1 cellular context compared by ENCODE assay signal in genomic region chr19:19110410-19111137, GRCh38.
TF ChIP-seq lines count a peak whose summit lies in the region.

No MANE protein-coding gene starts in this region.

TF ChIP-seq in K562, 482 proteins besides CTCF, POLR2A, EP300 and RAD21:
- TF ChIP-seq ZNF586 (CRISPR knock-in tag; conservative IDR thresholded peaks at IDR 0.05), result no peak
- peak; percentile 16 for TF ChIP-seq RBM22 (IDR thresholded peaks at IDR 0.05; ENCODE audit: low read depth, low read length, poor library complexity, severe bottlenecking)
- peak; percentile 60 for TF ChIP-seq POLR2G (IDR thresholded peaks at IDR 0.05; ENCODE audit: low read depth, low read length)
- TF ChIP-seq, protein P1, sequence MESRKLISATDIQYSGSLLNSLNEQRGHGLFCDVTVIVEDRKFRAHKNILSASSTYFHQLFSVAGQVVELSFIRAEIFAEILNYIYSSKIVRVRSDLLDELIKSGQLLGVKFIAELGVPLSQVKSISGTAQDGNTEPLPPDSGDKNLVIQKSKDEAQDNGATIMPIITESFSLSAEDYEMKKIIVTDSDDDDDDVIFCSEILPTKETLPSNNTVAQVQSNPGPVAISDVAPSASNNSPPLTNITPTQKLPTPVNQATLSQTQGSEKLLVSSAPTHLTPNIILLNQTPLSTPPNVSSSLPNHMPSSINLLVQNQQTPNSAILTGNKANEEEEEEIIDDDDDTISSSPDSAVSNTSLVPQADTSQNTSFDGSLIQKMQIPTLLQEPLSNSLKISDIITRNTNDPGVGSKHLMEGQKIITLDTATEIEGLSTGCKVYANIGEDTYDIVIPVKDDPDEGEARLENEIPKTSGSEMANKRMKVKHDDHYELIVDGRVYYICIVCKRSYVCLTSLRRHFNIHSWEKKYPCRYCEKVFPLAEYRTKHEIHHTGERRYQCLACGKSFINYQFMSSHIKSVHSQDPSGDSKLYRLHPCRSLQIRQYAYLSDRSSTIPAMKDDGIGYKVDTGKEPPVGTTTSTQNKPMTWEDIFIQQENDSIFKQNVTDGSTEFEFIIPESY (CRISPR knock-in tag; IDR thresholded peaks at IDR 0.05), result peak; percentile 49
